In the genomic region with DNA sequence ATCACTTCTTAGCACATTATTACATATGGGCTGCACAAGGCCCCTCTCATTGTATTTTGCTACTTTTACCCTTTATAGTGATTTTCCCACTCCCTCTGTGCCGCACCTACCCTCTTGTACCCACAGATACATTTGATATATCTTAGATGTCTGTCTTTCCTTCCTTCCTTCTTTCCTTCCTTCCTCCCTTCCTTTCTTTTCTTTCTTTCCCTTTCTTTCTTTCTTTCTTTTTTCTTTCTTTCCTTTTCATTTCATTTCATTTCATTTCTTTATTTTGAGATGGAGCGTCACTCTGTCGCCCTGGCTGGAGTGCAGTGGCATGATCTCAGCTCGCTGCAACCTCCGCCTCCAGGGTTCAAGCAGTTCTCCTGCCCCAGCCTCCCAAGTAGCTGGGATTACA, we compare ENCODE assay signal across 25 cellular contexts. TPM values are rescaled to one million over a fixed set of nuclear protein-coding genes. Genes with fewer than 3 reads are reported as not detected.
"Had no signal": no experiment of that assay in that cellular context is flagged by ENCODE, and none has a peak within 500 bp of the region (broad histone marks: within the 10 kb centered on the region; RNA-seq: fewer than 3 reads in every experiment).

No MANE protein-coding gene starts in this region.

- H3K4me1 Mint-ChIP-seq: nephron had no signal

- DNase-seq: kidney glomerular epithelial cell; left cardiac atrium; left ventricle myocardium superior; lower lobe of right lung; mammary epithelial cell; mesenchymal stem cell; naive thymus-derived CD8-positive, alpha-beta T cell; ovary; right lobe of liver; stimulated activated CD4-positive, alpha-beta T cell treated with anti-CD3 and anti-CD28 coated beads, Interleukin-1b, Interleukin-23, amount 100 ng/mL, for 48 hours; stimulated activated CD4-positive, alpha-beta T cell treated with anti-CD3 and anti-CD28 coated beads, Interleukin-2, amount 100 ng/mL, for 48 hours; stimulated activated CD4-positive, alpha-beta T cell treated with anti-CD3 and anti-CD28 coated beads, Interleukin-4, amount 100 ng/mL, for 4 hours; stimulated activated CD8-positive, alpha-beta memory T cell treated with anti-CD3 and anti-CD28 coated beads, Interleukin-4, amount 100 ng/mL, for 48 hours; stimulated activated naive CD4-positive, alpha-beta T cell treated with Interleukin-2 at 50 U/mL for 16 hours; stimulated activated naive CD8-positive, alpha-beta T cell treated with anti-CD3 and anti-CD28 coated beads, Interleukin-15, amount 100 ng/mL, for 72 hours; substantia nigra; uterus had no signal

- H3K9me3 ChIP-seq: lower lobe of right lung, ovary, right atrium auricular region, right lobe of liver, tibial nerve, uterus had no signal

- H3K4me3 ChIP-seq: lower lobe of right lung, ovary, right atrium auricular region, right lobe of liver, smooth muscle cell, tibial nerve, uterus had no signal

- H3K27ac Mint-ChIP-seq: nephron; stimulated activated memory B cell treated with anti-CD40 and anti-IgM and Interleukin-4, amounts not matched to agents 10 μg/mL and 1 μg/mL and 100 μg/mL, for 72 hours; type B pancreatic cell had no signal

- H3K4me3 Mint-ChIP-seq: naive thymus-derived CD8-positive, alpha-beta T cell; nephron; stimulated activated memory B cell treated with anti-CD40 and anti-IgM and Interleukin-4, amounts not matched to agents 10 μg/mL and 1 μg/mL and 100 μg/mL, for 72 hours; stimulated activated naive CD8-positive, alpha-beta T cell treated with anti-CD3 and anti-CD28 coated beads, Interleukin-15, amount 100 ng/mL, for 72 hours; type B pancreatic cell had no signal

- H3K9me3 Mint-ChIP-seq: naive thymus-derived CD8-positive, alpha-beta T cell; nephron; stimulated activated memory B cell treated with anti-CD40 and anti-IgM and Interleukin-4, amounts not matched to agents 10 μg/mL and 1 μg/mL and 100 μg/mL, for 72 hours; stimulated activated naive CD8-positive, alpha-beta T cell treated with anti-CD3 and anti-CD28 coated beads, Interleukin-15, amount 100 ng/mL, for 72 hours; type B pancreatic cell had no signal

- H3K27ac ChIP-seq: lower lobe of right lung, ovary, right atrium auricular region, right lobe of liver, tibial nerve, uterus had no signal

- H3K27me3 Mint-ChIP-seq: naive thymus-derived CD8-positive, alpha-beta T cell; progenitor cell of endocrine pancreas; stimulated activated memory B cell treated with anti-CD40 and anti-IgM and Interleukin-4, amounts not matched to agents 10 μg/mL and 1 μg/mL and 100 μg/mL, for 72 hours; stimulated activated naive CD8-positive, alpha-beta T cell treated with anti-CD3 and anti-CD28 coated beads, Interleukin-15, amount 100 ng/mL, for 72 hours; type B pancreatic cell had no signal

- H3K4me1 ChIP-seq: lower lobe of right lung, right atrium auricular region, right lobe of liver, tibial nerve, uterus had no signal

- ATAC-seq: left cardiac atrium; left lobe of liver; left ventricle myocardium superior; lower lobe of right lung; naive thymus-derived CD8-positive, alpha-beta T cell; right lobe of liver; stimulated activated memory B cell treated with anti-CD40 and anti-IgM and Interleukin-4, amounts not matched to agents 10 μg/mL and 1 μg/mL and 100 μg/mL, for 72 hours; stimulated activated naive CD8-positive, alpha-beta T cell treated with anti-CD3 and anti-CD28 coated beads, Interleukin-15, amount 100 ng/mL, for 72 hours had no signal

- H3K36me3 ChIP-seq: ovary, uterus had no signal

RNA-seq across cellular contexts. Expression of a gene that starts 56.6 kb away (rescaled TPM):
- total RNA-seq: left lobe of liver; naive thymus-derived CD8-positive, alpha-beta T cell; right lobe of liver had no signal
